In genomic region chr13:23436680-23437079, GRCh38 we compare ENCODE assay signal across 20 cellular contexts. TPM values are rescaled to one million over a fixed set of nuclear protein-coding genes. Genes with fewer than 3 reads are reported as not detected.
DNase-seq lines count a peak whose midpoint lies in the region; ATAC-seq, FAIRE-seq and TF ChIP-seq lines count a peak whose summit lies in the region.
"Had no signal": no experiment of that assay in that cellular context is flagged by ENCODE, and none has a peak within 500 bp of the region (broad histone marks: within the 10 kb centered on the region; RNA-seq: fewer than 3 reads in every experiment).

No MANE protein-coding gene starts in this region.

- 0% methylated on average over 4 of the region's 5 CpGs for WGBS in K562 (ENCODE audit: insufficient coverage, low coverage, missing lambda C conversion rate)

- H2AFZ ChIP-seq in K562 (ENCODE audit: low read depth, low read length): no peak overlapping the region
- H2AFZ ChIP-seq: GM23248 had no signal

- TF ChIP-seq POLR2A in K562 (conservative IDR thresholded peaks at IDR 0.05): no peak

- no peak for TF ChIP-seq EP300 in K562 (IDR thresholded peaks at IDR 0.05; ENCODE audit: low read length)

- intact Hi-C loops in K562 (cut with micrococcal nuclease): no loop called here

- peaks cover 0 to 4% of the 10 kb centered on the region in 2 experiments; a peak in 2 of 5 replicates for H3K4me1 ChIP-seq in K562 (replicated peaks in 1 of 2; ENCODE audit: control insufficient read depth in 2 of 2, insufficient read depth in 2 of 2, low read length in 2 of 2)

- no peaks in the 10 kb centered on the region for H3K9me1 ChIP-seq in K562 (ENCODE audit: control insufficient read depth, insufficient read depth, low read length)

- ATAC-seq in K562: no peak
- ATAC-seq in HG02884 (IDR thresholded peaks at IDR 0.05; ENCODE audit: unreplicated experiment): no peak
- ATAC-seq in GM18511 (IDR thresholded peaks at IDR 0.05; ENCODE audit: unreplicated experiment): no peak
- no peak for ATAC-seq in GM19328 (IDR thresholded peaks at IDR 0.05; ENCODE audit: unreplicated experiment)
- ATAC-seq: HCT116 had no signal

- CTCF ChIA-PET in K562 (lab: Yijun Ruan, JAX; ENCODE audit: low intra/inter-chr PET ratio): no interaction called here

- TF ChIP-seq RAD21 in K562 (CRISPR knock-in tag; conservative IDR thresholded peaks at IDR 0.05 in 1 of 2, IDR thresholded peaks at IDR 0.05 in 1 of 2): no peak

- DNase-seq in DMS 273 (lab: John Stamatoyannopoulos, UW; ENCODE audit: unreplicated experiment) (peak; percentile 3), DMS 273 treated with DMSO at 0.1 percent for 48 hours (lab: John Stamatoyannopoulos, UW) (no peak), K562 (ENCODE audit: extremely low read depth in 1 of 4, low spot score in 3 of 4) (no peak), foreskin fibroblast (peak; percentile 41 to 63)
- DNase-seq: C1 segment of cervical spinal cord; Calu3; CD4-positive, alpha-beta T cell; DMS153; DMS79 treated with DMSO at 0.1 percent for 48 hours; EL; GM23248 had no signal

- no peak overlapping the region for H3K4me3 ChIP-seq in K562
- H3K4me3 ChIP-seq in foreskin fibroblast (ENCODE audit: low read depth in 1 of 2, low read length in 2 of 2): no peak overlapping the region
- H3K4me3 ChIP-seq: GM23248 had no signal

- H3K79me2 ChIP-seq in K562 (ENCODE audit: control insufficient read depth, insufficient read depth, low read length): no peaks in the 10 kb centered on the region

- TF ChIP-seq CTCF in K562 (IDR thresholded peaks at IDR 0.05 in 2 of 3, conservative IDR thresholded peaks at IDR 0.05 in 1 of 3; ENCODE audit: insufficient read depth in 2 of 3, low read depth in 1 of 3, low read length in 3 of 3): no peak
- TF ChIP-seq CTCF in foreskin fibroblast (IDR thresholded peaks at IDR 0.05; ENCODE audit: low read depth, low read length): no peak

- in situ Hi-C loops in K562 (cut with MboI): no loop called here

- POLR2A ChIA-PET in K562 (lab: Yijun Ruan, JAX): interaction anchor here (0.6 kb wide), 1 partner anchor 239 kb away, joined by 3 read pairs; no protein-coding TSS in a partner anchor

- H3K9me3 ChIP-seq in K562 (replicated peaks; ENCODE audit: control insufficient read depth, insufficient read depth, low read depth, low read length): no peaks in the 10 kb centered on the region

- H3K27me3 ChIP-seq in K562 (ENCODE audit: control insufficient read depth in 2 of 2, insufficient read depth in 2 of 2, low read length in 2 of 2): peaks cover 2 to 18% of the 10 kb centered on the region in 2 experiments; a peak in 4 of 5 replicates

- H4K20me1 ChIP-seq in K562 (replicated peaks; ENCODE audit: control insufficient read depth, insufficient read depth, low read length): no peaks in the 10 kb centered on the region

- no peak overlapping the region for H3K27ac ChIP-seq in K562 (ENCODE audit: extremely low read depth, low read depth, low read length)
- H3K27ac ChIP-seq: 22Rv1, GM23248, KMS-11 had no signal

- no peaks in the 10 kb centered on the region for H3K36me3 ChIP-seq in K562 (ENCODE audit: control insufficient read depth, insufficient read depth, low read length)

- no peak overlapping the region for H3K9ac ChIP-seq in K562 (ENCODE audit: insufficient read depth in 1 of 2, low read depth in 2 of 2, low read length in 2 of 2)
- H3K9ac ChIP-seq: GM23248, KMS-11 had no signal

- no peak for FAIRE-seq in K562 (lab: Jason Lieb, UNC)
- FAIRE-seq: G401.6, GM12892, H54 had no signal

- BruUV-seq in K562 (replicated peaks; lab: Mats Ljungman, UMichigan): no TSS peak

- no peak overlapping the region for H3K4me2 ChIP-seq in K562 (ENCODE audit: insufficient read depth, low read length)
- H3K4me2 ChIP-seq: KMS-11 had no signal

TF ChIP-seq in K562, 482 proteins besides CTCF, POLR2A, EP300 and RAD21:
- TF ChIP-seq ZNF780A (CRISPR knock-in tag; IDR thresholded peaks at IDR 0.05) (no peak), ZNF12 (CRISPR knock-in tag; IDR thresholded peaks at IDR 0.05) (no peak), USF2 (CRISPR knock-in tag; IDR thresholded peaks at IDR 0.05) (peak; percentile 45), RAD51 (IDR thresholded peaks at IDR 0.05; ENCODE audit: borderline replicate concordance, low read depth) (peak; percentile 55), L3MBTL2 (IDR thresholded peaks at IDR 0.05) (peak; percentile 35; the same call in 1 of the 2 replicates)
- TF ChIP-seq, protein P1, sequence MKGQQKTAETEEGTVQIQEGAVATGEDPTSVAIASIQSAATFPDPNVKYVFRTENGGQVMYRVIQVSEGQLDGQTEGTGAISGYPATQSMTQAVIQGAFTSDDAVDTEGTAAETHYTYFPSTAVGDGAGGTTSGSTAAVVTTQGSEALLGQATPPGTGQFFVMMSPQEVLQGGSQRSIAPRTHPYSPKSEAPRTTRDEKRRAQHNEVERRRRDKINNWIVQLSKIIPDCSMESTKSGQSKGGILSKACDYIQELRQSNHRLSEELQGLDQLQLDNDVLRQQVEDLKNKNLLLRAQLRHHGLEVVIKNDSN (CRISPR knock-in tag; IDR thresholded peaks at IDR 0.05): peak; percentile 48

RNA-seq across cellular contexts. Expression of gene SACS, which starts 3.2 kb away (rescaled TPM):
- 20.6 and 47.0 TPM in 2 replicates for total RNA-seq in K562 (2011; cell fraction: chromatin; rRNA removed; ENCODE audit: low replicate concordance)
- total RNA-seq in K562 (2011; cell fraction: nucleolus; rRNA removed): 19.2 and 24.5 TPM in 2 replicates
- 18.0 and 21.1 TPM in 2 replicates for total RNA-seq in K562 (2011; cell fraction: nucleoplasm; rRNA removed)
- total RNA-seq in K562 (2014; rRNA removed) (18.9 and 27.1 TPM in 2 replicates), K562 (2014; rRNA removed; fragmentation: Illumina TruSeq; extraction: Trizol) (28.2 and 30.9 TPM in 2 replicates), K562 (2015; rRNA removed; fragmentation: Illumina TruSeq; extraction: Trizol) (22.5 and 24.6 TPM in 2 replicates), K562 (2021) (21.3 and 24.0 TPM in 2 replicates)
- polyA plus RNA-seq in K562 (2011; rRNA removed) (16.3 and 20.2 TPM in 2 replicates), K562 (2014; fragmentation: Illumina TruSeq; extraction: Trizol) (12.2 and 16.3 TPM in 2 replicates), K562 (2014; fragmentation: Nextera tagmentation; extraction: Ambion mirVana) (1 to 10 TPM; 4.7 to 5.5 TPM), K562 (2014; rRNA removed) (9.6 and 12.7 TPM in 2 replicates)
- 8.6 and 10.2 TPM in 2 replicates for polyA plus RNA-seq in K562 (2011; cell fraction: cytosol; rRNA removed)
- polyA plus RNA-seq in K562 (2011; cell fraction: nucleus; rRNA removed): 51.2 and 51.6 TPM in 2 replicates
- polyA plus RNA-seq in K562 (2012): 6.7 and 8.7 TPM in 2 replicates
- 68.6 and 76.1 TPM in 2 replicates for polyA minus RNA-seq in K562 (2011; rRNA and poly(A)+ RNA removed)
- polyA minus RNA-seq in K562 (2011; cell fraction: cytosol; rRNA and poly(A)+ RNA removed): 31.2 and 34.5 TPM in 2 replicates
- 55.6 and 104 TPM in 2 replicates for polyA minus RNA-seq in K562 (2011; cell fraction: nucleus; rRNA and poly(A)+ RNA removed)

Comparison
In these comparisons a context has a peak if more than half of its experiments do, and no peak if none do; other contexts are left out.
1. DNase-seq: peak in DMS 273 (single experiment) and foreskin fibroblast (2 of 2); none in DMS 273 treated with DMSO at 0.1 percent for 48 hours (single experiment) and K562 (0 of 4).